Comparison of ENCODE assay signal across 6 cellular contexts in the genomic region with DNA sequence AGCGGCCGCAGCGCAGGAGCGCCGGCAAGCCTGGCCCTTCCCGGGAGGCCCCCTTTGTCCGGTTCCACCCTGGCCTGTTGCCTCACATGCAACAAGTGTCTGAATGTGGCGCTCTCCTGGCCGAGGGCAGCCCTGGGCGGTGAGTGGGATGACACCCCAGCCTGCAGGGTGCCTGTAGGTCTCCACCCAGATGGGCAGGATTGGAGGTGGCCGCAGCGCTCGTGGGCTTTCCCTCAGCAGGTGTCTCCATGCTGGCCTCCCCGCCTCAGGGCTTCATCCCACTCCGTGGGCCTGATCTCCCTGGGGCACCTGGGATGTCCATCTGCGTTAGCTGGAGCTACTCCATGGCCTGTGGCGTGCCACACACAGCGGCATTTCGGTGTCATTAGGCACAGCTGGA. TPM values are rescaled to one million over a fixed set of nuclear protein-coding genes. Genes with fewer than 3 reads are reported as not detected.
DNase-seq lines count a peak whose midpoint lies in the region; ATAC-seq and TF ChIP-seq lines count a peak whose summit lies in the region.

No MANE protein-coding gene starts in this region.

- POLR2A ChIA-PET in activated CD8-positive, alpha-beta T cell treated with anti-CD3 and anti-CD28 coated beads, Interleukin-2, amount 10 ng/mL, durations not matched to agents 7 days and 5 days (lab: Charles Lee): no interaction called here

- WGBS in mesenchymal stem cell: 84% methylated on average over 19 of the region's 19 CpGs

- H2AFZ ChIP-seq in mesenchymal stem cell (ENCODE audit: low read depth, low read length): no peak overlapping the region

- H3K4me3 Mint-ChIP-seq in CD14-positive monocyte: peak overlapping the region; percentile 82 to 86
- peak overlapping the region; percentile 82 for H3K4me3 Mint-ChIP-seq in activated CD8-positive, alpha-beta T cell treated with anti-CD3 and anti-CD28 coated beads, Interleukin-2, amount 10 ng/mL, durations not matched to agents 7 days and 5 days

- H3K14ac ChIP-seq in mesenchymal stem cell (ENCODE audit: low read length in 2 of 2): peak overlapping the region in 1 of 2 experiments; percentile 18

- H3K36me3 ChIP-seq in mesenchymal stem cell (ENCODE audit: control insufficient read depth in 1 of 2, insufficient read depth in 2 of 2, low read depth in 1 of 2, low read length in 2 of 2): peaks cover 13 to 50% of the 10 kb centered on the region in 2 experiments

- DNase-seq in CD14-positive monocyte (ENCODE audit: low spot score) (no peak), mesenchymal stem cell (no peak), NCI-H345 (lab: John Stamatoyannopoulos, UW) (no peak), KBM-7 (no peak)
- DNase-seq in activated CD8-positive, alpha-beta T cell treated with anti-CD3 and anti-CD28 coated beads, Interleukin-2, amount 10 ng/mL, durations not matched to agents 7 days and 5 days: no peak

- H3K9ac ChIP-seq in mesenchymal stem cell (ENCODE audit: low read length): peak overlapping the region; percentile 99

- H3K4me2 ChIP-seq in mesenchymal stem cell (ENCODE audit: low read length, poor library complexity, severe bottlenecking): peak overlapping the region; percentile 85

- H3K27me3 ChIP-seq in mesenchymal stem cell (ENCODE audit: control insufficient read depth in 1 of 2, insufficient read depth in 1 of 2, low read length in 2 of 2): no peaks in the 10 kb centered on the region

- peak overlapping the region; percentile 30 to 84 for H3K4ac ChIP-seq in mesenchymal stem cell (ENCODE audit: low read depth in 1 of 2, low read length in 2 of 2)

- peak overlapping the region in 1 of 2 experiments; percentile 10 for H3K23ac ChIP-seq in mesenchymal stem cell (ENCODE audit: low read length in 2 of 2)

- H3K4me1 ChIP-seq in mesenchymal stem cell (ENCODE audit: control insufficient read depth, insufficient read depth, low read depth, low read length): peaks cover 31% of the 10 kb centered on the region

- H2AK5ac ChIP-seq in mesenchymal stem cell (ENCODE audit: low read length, severe bottlenecking): no peak overlapping the region

- no peak overlapping the region for H2BK15ac ChIP-seq in mesenchymal stem cell (ENCODE audit: low read depth, poor library complexity, severe bottlenecking)

- no peak overlapping the region for H3K18ac ChIP-seq in mesenchymal stem cell (ENCODE audit: low read depth in 1 of 2, low read length in 2 of 2)

- H2BK12ac ChIP-seq in mesenchymal stem cell (ENCODE audit: low read length in 2 of 2): no peak overlapping the region

- H3K27ac Mint-ChIP-seq in CD14-positive monocyte: peak overlapping the region in 2 of 7 donors; percentile 56 to 79
- H3K27ac Mint-ChIP-seq in activated CD8-positive, alpha-beta T cell treated with anti-CD3 and anti-CD28 coated beads, Interleukin-2, amount 10 ng/mL, durations not matched to agents 7 days and 5 days: peak overlapping the region; percentile 88

- H3K4me1 Mint-ChIP-seq in CD14-positive monocyte: peaks cover 31% of the 10 kb centered on the region
- H3K4me1 Mint-ChIP-seq in activated CD8-positive, alpha-beta T cell treated with anti-CD3 and anti-CD28 coated beads, Interleukin-2, amount 10 ng/mL, durations not matched to agents 7 days and 5 days (ENCODE audit: low read depth): peaks cover 39% of the 10 kb centered on the region

- H3K36me3 Mint-ChIP-seq in CD14-positive monocyte: peaks cover 9 to 11% of the 10 kb centered on the region in 2 donors
- H3K36me3 Mint-ChIP-seq in activated CD8-positive, alpha-beta T cell treated with anti-CD3 and anti-CD28 coated beads, Interleukin-2, amount 10 ng/mL, durations not matched to agents 7 days and 5 days (ENCODE audit: low read depth): peaks cover 13% of the 10 kb centered on the region

- H2BK120ac ChIP-seq in mesenchymal stem cell (ENCODE audit: low read depth, low read length): no peak overlapping the region

- H4K91ac ChIP-seq in mesenchymal stem cell (ENCODE audit: low read length): no peak overlapping the region

- peak overlapping the region; percentile 90 to 97 for H3K4me3 ChIP-seq in mesenchymal stem cell (ENCODE audit: insufficient read depth in 1 of 2, low read depth in 1 of 2, low read length in 2 of 2)

- no peak overlapping the region for H3K27ac ChIP-seq in mesenchymal stem cell (ENCODE audit: low read length, poor library complexity, severe bottlenecking)

- H4K8ac ChIP-seq in mesenchymal stem cell (ENCODE audit: low read length): no peak overlapping the region

- H2BK5ac ChIP-seq in mesenchymal stem cell (ENCODE audit: low read depth, low read length, poor library complexity, severe bottlenecking): no peak overlapping the region

- H3K9me3 ChIP-seq in mesenchymal stem cell (ENCODE audit: control insufficient read depth, low read length): no peaks in the 10 kb centered on the region

- no peak for TF ChIP-seq CTCF in CD14-positive monocyte (IDR thresholded peaks at IDR 0.05)

- in situ Hi-C loops in KBM-7 (cut with MboI; ENCODE audit: low pct_unique_long_range_greater_than_20kb, low sequenced_read_pairs): no loop called here

- H3K27me3 Mint-ChIP-seq in CD14-positive monocyte (ENCODE audit: low read depth in 3 of 3): peaks cover 0 to 6% (median 0%) of the 10 kb centered on the region in 3 donors
- H3K27me3 Mint-ChIP-seq in activated CD8-positive, alpha-beta T cell treated with anti-CD3 and anti-CD28 coated beads, Interleukin-2, amount 10 ng/mL, durations not matched to agents 7 days and 5 days (ENCODE audit: low read depth): no peaks in the 10 kb centered on the region

- CTCF ChIA-PET in activated CD8-positive, alpha-beta T cell treated with anti-CD3 and anti-CD28 coated beads, Interleukin-2, amount 10 ng/mL, durations not matched to agents 7 days and 5 days (lab: Charles Lee): no interaction called here

- H3K79me1 ChIP-seq in mesenchymal stem cell (replicated peaks; ENCODE audit: low read length, poor library complexity, severe bottlenecking): peaks cover 55% of the 10 kb centered on the region

- no peaks in the 10 kb centered on the region for H3K9me3 Mint-ChIP-seq in CD14-positive monocyte
- no peaks in the 10 kb centered on the region for H3K9me3 Mint-ChIP-seq in activated CD8-positive, alpha-beta T cell treated with anti-CD3 and anti-CD28 coated beads, Interleukin-2, amount 10 ng/mL, durations not matched to agents 7 days and 5 days (ENCODE audit: insufficient read depth)

- intact Hi-C loops in CD14-positive monocyte (cut with micrococcal nuclease): no loop called here

- no peak for ATAC-seq in activated CD8-positive, alpha-beta T cell treated with anti-CD3 and anti-CD28 coated beads, Interleukin-2, amount 10 ng/mL, durations not matched to agents 7 days and 5 days
- ATAC-seq in HG02623 (IDR thresholded peaks at IDR 0.05; ENCODE audit: unreplicated experiment): no peak

RNA-seq across cellular contexts. Expression of gene MIB2, which starts 1.5 kb away (rescaled TPM):
- polyA plus RNA-seq in CD14-positive monocyte: 1 to 10 TPM; 5.4 to 5.6 TPM
- 10 to 100 TPM; 49.3 to 50.7 TPM for total RNA-seq in activated CD8-positive, alpha-beta T cell treated with anti-CD3 and anti-CD28 coated beads, Interleukin-2, amount 10 ng/mL, durations not matched to agents 7 days and 5 days
- 33.5 TPM for polyA plus RNA-seq in mesenchymal stem cell (2013, experiment 1 of 2)
- polyA plus RNA-seq in mesenchymal stem cell (2013, experiment 2 of 2): 35.8 TPM

RNA-seq across cellular contexts. Expression of gene MMP23B, which starts 15.1 kb away (rescaled TPM):
- polyA plus RNA-seq in CD14-positive monocyte: under 1 TPM; 0.21 to 0.24 TPM
- total RNA-seq in activated CD8-positive, alpha-beta T cell treated with anti-CD3 and anti-CD28 coated beads, Interleukin-2, amount 10 ng/mL, durations not matched to agents 7 days and 5 days: 1 to 10 TPM; 1.7 to 2.0 TPM
- polyA plus RNA-seq in mesenchymal stem cell (2013, experiment 1 of 2): 24.2 TPM
- polyA plus RNA-seq in mesenchymal stem cell (2013, experiment 2 of 2): 26.9 TPM

RNA-seq across cellular contexts. Expression of gene FNDC10, which starts 16.9 kb away (rescaled TPM):
- polyA plus RNA-seq in CD14-positive monocyte: 1 to 10 TPM in 1 of 2 donors, under 1 TPM in 1; 0.46 to 1.5 TPM
- 1 to 10 TPM; 7.5 to 9.3 TPM for total RNA-seq in activated CD8-positive, alpha-beta T cell treated with anti-CD3 and anti-CD28 coated beads, Interleukin-2, amount 10 ng/mL, durations not matched to agents 7 days and 5 days
- 7.2 TPM for polyA plus RNA-seq in mesenchymal stem cell (2013, experiment 1 of 2)
- 7.8 TPM for polyA plus RNA-seq in mesenchymal stem cell (2013, experiment 2 of 2)

RNA-seq across cellular contexts. Expression of gene CDK11B, which starts 42.0 kb away (rescaled TPM):
- 1 to 10 TPM; 2.5 to 6.6 TPM for polyA plus RNA-seq in CD14-positive monocyte
- 10 to 100 TPM; 35.4 to 39.5 TPM for total RNA-seq in activated CD8-positive, alpha-beta T cell treated with anti-CD3 and anti-CD28 coated beads, Interleukin-2, amount 10 ng/mL, durations not matched to agents 7 days and 5 days
- 28.9 TPM for polyA plus RNA-seq in mesenchymal stem cell (2013, experiment 1 of 2)
- polyA plus RNA-seq in mesenchymal stem cell (2013, experiment 2 of 2): 28.6 TPM

RNA-seq across cellular contexts. Expression of gene SSU72, which starts 42.2 kb away (rescaled TPM):
- polyA plus RNA-seq in CD14-positive monocyte: 100 to 1,000 TPM; 138 to 168 TPM
- 100 to 1,000 TPM; 123 to 129 TPM for total RNA-seq in activated CD8-positive, alpha-beta T cell treated with anti-CD3 and anti-CD28 coated beads, Interleukin-2, amount 10 ng/mL, durations not matched to agents 7 days and 5 days
- 139 TPM for polyA plus RNA-seq in mesenchymal stem cell (2013, experiment 1 of 2)
- 138 TPM for polyA plus RNA-seq in mesenchymal stem cell (2013, experiment 2 of 2)
